In the genomic region with DNA sequence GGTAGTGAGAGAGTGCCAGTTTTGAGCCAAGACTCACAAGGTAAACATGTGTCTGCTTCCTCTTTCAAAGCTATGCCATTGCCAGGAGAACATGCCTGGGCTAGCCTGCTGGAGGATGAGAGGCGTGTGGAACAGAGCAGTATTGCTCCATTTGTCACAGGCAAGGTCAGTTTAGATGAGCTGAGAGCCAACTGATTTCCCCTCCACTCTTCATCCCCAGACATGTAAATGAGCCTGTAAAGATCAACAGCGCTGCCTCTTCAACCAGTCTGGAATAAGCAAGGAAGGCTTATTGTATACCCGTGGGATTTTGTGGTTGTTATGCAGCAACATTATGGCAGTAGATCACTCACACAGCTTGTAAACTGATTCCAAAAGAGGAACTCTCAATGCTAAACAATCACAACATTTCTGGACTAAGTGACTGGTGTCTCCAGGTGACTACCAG, we compare ENCODE assay signal across 8 cellular contexts. TPM values are rescaled to one million over a fixed set of nuclear protein-coding genes. Genes with fewer than 3 reads are reported as not detected.
DNase-seq lines count a peak whose midpoint lies in the region; ATAC-seq and TF ChIP-seq lines count a peak whose summit lies in the region.

No MANE protein-coding gene starts in this region.

- H3K27ac ChIP-seq in A673 (ENCODE audit: low read depth, low read length, poor library complexity, severe bottlenecking): no peak overlapping the region
- peak overlapping the region; percentile 52 for H3K27ac ChIP-seq in mammary epithelial cell (ENCODE audit: insufficient read depth, low read depth, low read length)
- no peak overlapping the region for H3K27ac ChIP-seq in upper lobe of right lung
- no peak overlapping the region for H3K27ac ChIP-seq in caudate nucleus (ENCODE audit: low read depth, low read length)

- CTCF ChIA-PET in A673 (lab: Charles Lee): no interaction called here
- CTCF ChIA-PET in mammary epithelial cell (lab: Charles Lee; ENCODE audit: low non-redundant PET): no interaction called here

- POLR2A ChIA-PET in A673 (lab: Charles Lee; ENCODE audit: low non-redundant PET): no interaction called here

- intact Hi-C loops in A673 (cut with micrococcal nuclease; ENCODE audit: unreplicated experiment): no loop called here
- intact Hi-C loops in mammary epithelial cell (cut with micrococcal nuclease): loop anchor here (1.0 to 2.0 kb wide), 2 partner anchors 9 to 43 kb away; no protein-coding TSS in a partner anchor
- intact Hi-C loops in upper lobe of right lung (cut with DNase I): no loop called here
- intact Hi-C loops in lower leg skin (cut with DNase I; ENCODE audit: low total_unique reads): no loop called here

- no TSS peak for BruUV-seq in A673 (replicated peaks; lab: Mats Ljungman, UMichigan)
- BruUV-seq in mammary epithelial cell (replicated peaks; lab: Mats Ljungman, UMichigan): no TSS peak

- peak overlapping the region; percentile 71 for H2AFZ ChIP-seq in mammary epithelial cell (ENCODE audit: low read depth, low read length)

- H3K9ac ChIP-seq in mammary epithelial cell (ENCODE audit: insufficient read depth, low read length): no peak overlapping the region

- dilution Hi-C loops in mammary epithelial cell (cut with HindIII; ENCODE audit: low sequenced_read_pairs): no loop called here

- H3K79me2 ChIP-seq in mammary epithelial cell (ENCODE audit: insufficient read depth, low read length): no peaks in the 10 kb centered on the region

- no peak overlapping the region for H3K4me3 ChIP-seq in A673 (ENCODE audit: low read depth, low read length, poor library complexity, severe bottlenecking)
- no peak overlapping the region for H3K4me3 ChIP-seq in mammary epithelial cell (replicated peaks in 1 of 3; ENCODE audit: insufficient read depth in 1 of 3, low read depth in 2 of 3, low read length in 3 of 3)
- no peak overlapping the region for H3K4me3 ChIP-seq in upper lobe of right lung
- H3K4me3 ChIP-seq in lower leg skin (ENCODE audit: low read depth, poor library complexity, severe bottlenecking): no peak overlapping the region

- in situ Hi-C loops in mammary epithelial cell (cut with MboI; ENCODE audit: low sequenced_read_pairs in 2 of 2): no loop called here

- ATAC-seq in GM19455 (IDR thresholded peaks at IDR 0.05; ENCODE audit: unreplicated experiment) (peak; percentile 73), upper lobe of right lung (peak; percentile 48)

- H3K9me3 ChIP-seq in A673 (ENCODE audit: low read depth, low read length, poor library complexity, severe bottlenecking) (no peaks in the 10 kb centered on the region), mammary epithelial cell (replicated peaks; ENCODE audit: insufficient read depth, low read length) (no peaks in the 10 kb centered on the region), upper lobe of right lung (no peaks in the 10 kb centered on the region)

- WGBS in mammary epithelial cell (ENCODE audit: low coverage, missing lambda C conversion rate): 40% methylated on average over 2 of the region's 3 CpGs
- WGBS in lower leg skin, 2 donors: 58 to 59% methylated on average over 3 of the region's 3 CpGs

- H3K27me3 ChIP-seq in A673 (replicated peaks; ENCODE audit: insufficient read depth, low read depth, low read length, poor library complexity) (no peaks in the 10 kb centered on the region), mammary epithelial cell (ENCODE audit: insufficient read depth, low read length) (no peaks in the 10 kb centered on the region), upper lobe of right lung (peaks cover 18% of the 10 kb centered on the region)

- TF ChIP-seq CTCF in A673 (conservative IDR thresholded peaks at IDR 0.05; ENCODE audit: low read depth, low read length) (no peak), mammary epithelial cell (conservative IDR thresholded peaks at IDR 0.05 in 1 of 2, IDR thresholded peaks at IDR 0.05 in 1 of 2; ENCODE audit: extremely low read depth in 1 of 2, insufficient read depth in 1 of 2, low read depth in 1 of 2, low read length in 2 of 2) (no peak), upper lobe of right lung (IDR thresholded peaks at IDR 0.05) (no peak), lower leg skin (IDR thresholded peaks at IDR 0.05) (no peak)

- TF ChIP-seq POLR2A in lower leg skin (IDR thresholded peaks at IDR 0.05): no peak

- DNase-seq in A673 (ENCODE audit: low spot score): peak; percentile 51
- DNase-seq in NCI-H1105 (lab: John Stamatoyannopoulos, UW): peak; percentile 78
- peak; percentile 94 for DNase-seq in mammary epithelial cell
- no peak for DNase-seq in upper lobe of right lung
- no peak for DNase-seq in caudate nucleus (lab: John Stamatoyannopoulos, UW)
- no peak for DNase-seq in T-helper 9 cell
- no peak for DNase-seq in lower leg skin (ENCODE audit: low spot score in 2 of 2)

- peak overlapping the region; percentile 50 for H3K4me2 ChIP-seq in mammary epithelial cell (ENCODE audit: insufficient read depth, low read depth, low read length)

- H3K36me3 ChIP-seq in A673 (ENCODE audit: insufficient read depth, low read length, poor library complexity, severe bottlenecking): no peaks in the 10 kb centered on the region
- H3K36me3 ChIP-seq in mammary epithelial cell (ENCODE audit: insufficient read depth, low read length): no peaks in the 10 kb centered on the region
- no peaks in the 10 kb centered on the region for H3K36me3 ChIP-seq in upper lobe of right lung

- H3K4me1 ChIP-seq in A673 (ENCODE audit: insufficient read depth, low read length, poor library complexity, severe bottlenecking): peaks cover 11% of the 10 kb centered on the region
- peaks cover 32% of the 10 kb centered on the region for H3K4me1 ChIP-seq in mammary epithelial cell (ENCODE audit: insufficient read depth, low read length)
- no peaks in the 10 kb centered on the region for H3K4me1 ChIP-seq in upper lobe of right lung

- H4K20me1 ChIP-seq in mammary epithelial cell (ENCODE audit: insufficient read depth, low read length): no peaks in the 10 kb centered on the region

RNA-seq across cellular contexts. Expression of a gene that starts 8.2 kb away (rescaled TPM):
- 14.7 and 18.4 TPM in 2 replicates for total RNA-seq in A673 (2021)
- total RNA-seq in mammary epithelial cell: 1 to 10 TPM in 1 of 2 donors, under 1 TPM in 1; 0.17 to 1.3 TPM
- 0.79 TPM for polyA plus RNA-seq in mammary epithelial cell
- polyA minus RNA-seq in mammary epithelial cell: not detected
- 0.23 TPM for total RNA-seq in upper lobe of right lung
- under 1 TPM; 0.10 to 0.80 (median 0.39) TPM for total RNA-seq in lower leg skin

Comparison
In these comparisons a context has a peak if more than half of its experiments do, and no peak if none do; other contexts are left out.
1. DNase-seq: peak in A673 (single experiment), NCI-H1105 (single experiment) and mammary epithelial cell (single experiment); none in upper lobe of right lung (single experiment), caudate nucleus (0 of 61), T-helper 9 cell (single experiment) and lower leg skin (0 of 2).